In the genomic region with DNA sequence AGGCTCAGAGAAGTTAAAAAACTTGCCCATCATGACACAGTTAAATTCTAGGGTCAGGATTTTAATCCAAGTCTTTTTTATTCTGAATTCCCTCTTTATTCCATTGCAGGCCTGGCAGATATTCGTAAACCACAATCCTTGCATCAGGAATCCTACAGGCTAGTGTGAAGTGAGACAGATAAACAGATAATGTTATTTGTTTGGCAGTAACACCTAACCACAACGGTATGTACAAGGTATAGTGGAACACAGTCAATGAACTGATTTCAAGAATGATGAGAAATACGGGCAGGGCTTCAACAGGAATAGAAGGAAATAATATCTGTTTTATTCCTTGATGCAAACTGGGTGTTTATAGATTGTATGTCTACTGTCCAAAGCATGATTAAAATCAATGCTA, we compare ENCODE assay signal across 20 cellular contexts.
"Had no signal": no experiment of that assay in that cellular context is flagged by ENCODE, and none has a peak within 500 bp of the region (broad histone marks: within the 10 kb centered on the region; RNA-seq: fewer than 3 reads in every experiment).

No MANE protein-coding gene starts in this region.

- H3K9me3 ChIP-seq: gastrocnemius medialis, heart right ventricle, sigmoid colon, suprapubic skin, thyroid gland, upper lobe of left lung, uterus had no signal

- H3K27ac ChIP-seq: gastrocnemius medialis, heart right ventricle, sigmoid colon, skin epidermis, suprapubic skin, thyroid gland, upper lobe of left lung, uterus had no signal

- H3K36me3 ChIP-seq: gastrocnemius medialis, heart right ventricle, sigmoid colon, suprapubic skin, thyroid gland, upper lobe of left lung, uterus had no signal

- H3K4me3 ChIP-seq: gastrocnemius medialis, heart right ventricle, sigmoid colon, skin epidermis, suprapubic skin, thyroid gland, upper lobe of left lung, uterus had no signal

- H3K4me1 ChIP-seq: gastrocnemius medialis, heart right ventricle, sigmoid colon, suprapubic skin, thyroid gland, upper lobe of left lung, uterus had no signal

- ATAC-seq: effector memory CD8-positive, alpha-beta T cell; esophagus mucosa; gastrocnemius medialis; heart right ventricle; left lobe of liver; natural killer cell had no signal

- H3K4me1 Mint-ChIP-seq: mesothelial cell of epicardium, natural killer cell, neural crest cell had no signal

- H3K9me3 Mint-ChIP-seq: dendritic cell treated with granulocyte-macrophage colony-stimulating factor and Interleukin-4, amounts not matched to agents 40 ng/mL and 50 ng/mL, for 4 days; effector memory CD8-positive, alpha-beta T cell; natural killer cell; neural crest cell had no signal

- H3K36me3 Mint-ChIP-seq: mesothelial cell of epicardium, natural killer cell had no signal

- H3K27ac Mint-ChIP-seq: dendritic cell treated with granulocyte-macrophage colony-stimulating factor and Interleukin-4, amounts not matched to agents 40 ng/mL and 50 ng/mL, for 4 days; effector memory CD8-positive, alpha-beta T cell; mesothelial cell of epicardium; natural killer cell had no signal

- H3K4me3 Mint-ChIP-seq: dendritic cell treated with granulocyte-macrophage colony-stimulating factor and Interleukin-4, amounts not matched to agents 40 ng/mL and 50 ng/mL, for 4 days; effector memory CD8-positive, alpha-beta T cell; mesothelial cell of epicardium; natural killer cell; neural crest cell had no signal

- DNase-seq: effector memory CD8-positive, alpha-beta T cell; gastrocnemius medialis; heart right ventricle; hypothalamus; kidney glomerular epithelial cell; natural killer cell; posterior cingulate gyrus; sigmoid colon; stimulated activated CD4-positive, alpha-beta T cell treated with anti-CD3 and anti-CD28 coated beads, Interleukin-12 subunit alpha, Interleukin-12 subunit beta, amount 100 ng/mL, for 4 hours; stimulated activated naive CD4-positive, alpha-beta T cell treated with Interleukin-2 at 50 U/mL for 16 hours; thyroid gland; upper lobe of left lung; uterus had no signal

- H3K27me3 ChIP-seq: gastrocnemius medialis, sigmoid colon, thyroid gland, upper lobe of left lung, uterus had no signal
